ENCODE assay signal across 12 cellular contexts in genomic region chr2:70888389-70888924, GRCh38. TPM values are rescaled to one million over a fixed set of nuclear protein-coding genes. Genes with fewer than 3 reads are reported as not detected.
DNase-seq lines count a peak whose midpoint lies in the region; ATAC-seq and TF ChIP-seq lines count a peak whose summit lies in the region.
"Had no signal": no experiment of that assay in that cellular context is flagged by ENCODE, and none has a peak within 500 bp of the region (broad histone marks: within the 10 kb centered on the region; RNA-seq: fewer than 3 reads in every experiment).

No MANE protein-coding gene starts in this region.

- DNase-seq in CD14-positive monocyte (ENCODE audit: low spot score), result peak; percentile 20
- no peak for DNase-seq in HFFc6
- DNase-seq in cerebellum (ENCODE audit: low spot score), result peak; percentile 41
- no peak for DNase-seq in natural killer cell treated with Interleukin-12 subunit alpha and Interleukin-12 subunit beta and Interleukin-15 and Interleukin-18, amount 100 ng/mL, for 72 hours (ENCODE audit: low spot score)
- DNase-seq in stimulated activated CD4-positive, alpha-beta T cell treated with anti-CD3 and anti-CD28 coated beads, Interleukin-12 subunit alpha, Interleukin-12 subunit beta, amount 100 ng/mL, for 4 hours, result no peak
- DNase-seq in UCSD-AML1 (lab: John Stamatoyannopoulos, UW; ENCODE audit: unreplicated experiment), result no peak
- DNase-seq: Kasumi-1, kidney, OCI-M1 had no signal

- H3K27ac Mint-ChIP-seq in CD14-positive monocyte, result no peak overlapping the region
- no peak overlapping the region for H3K27ac Mint-ChIP-seq in HFFc6
- peak overlapping the region; percentile 75 to 81 for H3K27ac Mint-ChIP-seq in natural killer cell treated with Interleukin-12 subunit alpha and Interleukin-12 subunit beta and Interleukin-15 and Interleukin-18, amount 100 ng/mL, for 72 hours

- ATAC-seq in natural killer cell treated with Interleukin-12 subunit alpha and Interleukin-12 subunit beta and Interleukin-15 and Interleukin-18, amount 100 ng/mL, for 72 hours, result no peak
- ATAC-seq in GM18502 (IDR thresholded peaks at IDR 0.05; ENCODE audit: poor library complexity, unreplicated experiment), result no peak
- ATAC-seq in HG02852 (IDR thresholded peaks at IDR 0.05; ENCODE audit: unreplicated experiment), result no peak

- intact Hi-C loops in CD14-positive monocyte (cut with micrococcal nuclease), result no loop called here

- H3K9me3 Mint-ChIP-seq in CD14-positive monocyte (peaks cover 0 to 30% (median 10%) of the 10 kb centered on the region in 7 donors), HFFc6 (no peaks in the 10 kb centered on the region; the same call in 1 of the 2 replicates)
- H3K9me3 Mint-ChIP-seq in natural killer cell treated with Interleukin-12 subunit alpha and Interleukin-12 subunit beta and Interleukin-15 and Interleukin-18, amount 100 ng/mL, for 72 hours, result no peaks in the 10 kb centered on the region

- H3K27me3 Mint-ChIP-seq in CD14-positive monocyte (ENCODE audit: low read depth in 3 of 3) (peaks cover 91 to 93% (median 92%) of the 10 kb centered on the region in 3 donors), HFFc6 (ENCODE audit: insufficient read depth) (peaks cover 75% of the 10 kb centered on the region)
- peaks cover 46 to 83% of the 10 kb centered on the region in 2 donors for H3K27me3 Mint-ChIP-seq in natural killer cell treated with Interleukin-12 subunit alpha and Interleukin-12 subunit beta and Interleukin-15 and Interleukin-18, amount 100 ng/mL, for 72 hours

- peaks cover 6 to 13% of the 10 kb centered on the region in 2 donors for H3K36me3 Mint-ChIP-seq in CD14-positive monocyte
- H3K36me3 Mint-ChIP-seq in HFFc6 (ENCODE audit: low read depth), result no peaks in the 10 kb centered on the region
- H3K36me3 Mint-ChIP-seq in natural killer cell treated with Interleukin-12 subunit alpha and Interleukin-12 subunit beta and Interleukin-15 and Interleukin-18, amount 100 ng/mL, for 72 hours, result peaks cover 26% of the 10 kb centered on the region

- TF ChIP-seq CTCF in CD14-positive monocyte (IDR thresholded peaks at IDR 0.05) (no peak), HFFc6 (IDR thresholded peaks at IDR 0.05) (no peak)

- H3K4me1 Mint-ChIP-seq in CD14-positive monocyte (peaks cover 28% of the 10 kb centered on the region), HFFc6 (ENCODE audit: low read depth) (peaks cover 21% of the 10 kb centered on the region)
- peaks cover 29 to 33% of the 10 kb centered on the region in 2 donors for H3K4me1 Mint-ChIP-seq in natural killer cell treated with Interleukin-12 subunit alpha and Interleukin-12 subunit beta and Interleukin-15 and Interleukin-18, amount 100 ng/mL, for 72 hours (ENCODE audit: low read depth in 2 of 2)

- H3K4me3 Mint-ChIP-seq in CD14-positive monocyte (peak overlapping the region in 1 of 2 donors; percentile 92), HFFc6 (peak overlapping the region; percentile 23; the same call in 1 of the 2 replicates)
- peak overlapping the region; percentile 88 for H3K4me3 Mint-ChIP-seq in natural killer cell treated with Interleukin-12 subunit alpha and Interleukin-12 subunit beta and Interleukin-15 and Interleukin-18, amount 100 ng/mL, for 72 hours

RNA-seq across cellular contexts. Expression of gene VAX2, which starts 11.9 kb away (rescaled TPM):
- polyA plus RNA-seq in CD14-positive monocyte, result not detected
- total RNA-seq in HFFc6 (2021; fragmentation: NEBNext Ultra II Directional; extraction: Animal tissue kit (Norgen Biotek cat#: 25700)), result 1 to 10 TPM; 1.1 to 2.8 (median 1.4) TPM
- total RNA-seq in cerebellum, result 0.82 TPM
- total RNA-seq in natural killer cell treated with Interleukin-12 subunit alpha and Interleukin-12 subunit beta and Interleukin-15 and Interleukin-18, amount 100 ng/mL, for 72 hours, result 10 to 100 TPM in 1 of 2 donors, 1 to 10 TPM in 1; 8.4 to 15.8 TPM

RNA-seq across cellular contexts. Expression of gene ATP6V1B1, which starts 47.2 kb away (rescaled TPM):
- polyA plus RNA-seq in CD14-positive monocyte, result not detected
- under 1 TPM in 3 of 6 experiments, not detected in 3; 0.22 to 0.66 (median 0.57) TPM for total RNA-seq in HFFc6 (2021; fragmentation: NEBNext Ultra II Directional; extraction: Animal tissue kit (Norgen Biotek cat#: 25700))
- total RNA-seq in cerebellum, result not detected
- 1 to 10 TPM; 6.5 to 7.2 TPM for total RNA-seq in natural killer cell treated with Interleukin-12 subunit alpha and Interleukin-12 subunit beta and Interleukin-15 and Interleukin-18, amount 100 ng/mL, for 72 hours

RNA-seq across cellular contexts. Expression of gene CD207, which starts 52.8 kb away (rescaled TPM):
- polyA plus RNA-seq in CD14-positive monocyte, result not detected
- not detected for total RNA-seq in HFFc6 (2021; fragmentation: NEBNext Ultra II Directional; extraction: Animal tissue kit (Norgen Biotek cat#: 25700))
- total RNA-seq in cerebellum, result not detected
- total RNA-seq in natural killer cell treated with Interleukin-12 subunit alpha and Interleukin-12 subunit beta and Interleukin-15 and Interleukin-18, amount 100 ng/mL, for 72 hours, result 1 to 10 TPM; 1.1 to 1.8 TPM
- total RNA-seq: Daoy had no signal

Comparison
In these comparisons a context has a peak if more than half of its experiments do, and no peak if none do; other contexts are left out.
1. DNase-seq: peak in CD14-positive monocyte (single experiment) and cerebellum (single experiment); none in HFFc6 (single experiment), natural killer cell treated with Interleukin-12 subunit alpha and Interleukin-12 subunit beta and Interleukin-15 and Interleukin-18, amount 100 ng/mL, for 72 hours (single experiment), stimulated activated CD4-positive, alpha-beta T cell treated with anti-CD3 and anti-CD28 coated beads, Interleukin-12 subunit alpha, Interleukin-12 subunit beta, amount 100 ng/mL, for 4 hours (single experiment) and UCSD-AML1 (single experiment).
2. H3K27ac Mint-ChIP-seq: peak in natural killer cell treated with Interleukin-12 subunit alpha and Interleukin-12 subunit beta and Interleukin-15 and Interleukin-18, amount 100 ng/mL, for 72 hours (2 of 2); none in CD14-positive monocyte (0 of 7) and HFFc6 (single experiment).